ENCODE assay signal across 1 cellular context in genomic region chr1:26046313-26047031, GRCh38.
TF ChIP-seq lines count a peak whose summit lies in the region.

No MANE protein-coding gene starts in this region.

TF ChIP-seq in SK-N-SH treated with all-trans-retinoic acid at 6 μM for 48 hours, 23 proteins besides CTCF, POLR2A, EP300 and RAD21 (continued from another document):
- TF ChIP-seq, protein P1, sequence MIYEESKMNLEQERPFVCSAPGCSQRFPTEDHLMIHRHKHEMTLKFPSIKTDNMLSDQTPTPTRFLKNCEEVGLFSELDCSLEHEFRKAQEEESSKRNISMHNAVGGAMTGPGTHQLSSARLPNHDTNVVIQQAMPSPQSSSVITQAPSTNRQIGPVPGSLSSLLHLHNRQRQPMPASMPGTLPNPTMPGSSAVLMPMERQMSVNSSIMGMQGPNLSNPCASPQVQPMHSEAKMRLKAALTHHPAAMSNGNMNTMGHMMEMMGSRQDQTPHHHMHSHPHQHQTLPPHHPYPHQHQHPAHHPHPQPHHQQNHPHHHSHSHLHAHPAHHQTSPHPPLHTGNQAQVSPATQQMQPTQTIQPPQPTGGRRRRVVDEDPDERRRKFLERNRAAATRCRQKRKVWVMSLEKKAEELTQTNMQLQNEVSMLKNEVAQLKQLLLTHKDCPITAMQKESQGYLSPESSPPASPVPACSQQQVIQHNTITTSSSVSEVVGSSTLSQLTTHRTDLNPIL (CRISPR knock-in tag; IDR thresholded peaks at IDR 0.05; ENCODE audit: low read depth): no peak
- TF ChIP-seq TCF4 (CRISPR knock-in tag; IDR thresholded peaks at IDR 0.05; ENCODE audit: borderline replicate concordance) (no peak), CSRNP3 (CRISPR knock-in tag; IDR thresholded peaks at IDR 0.05) (no peak), OSR1 (CRISPR knock-in tag; IDR thresholded peaks at IDR 0.05) (no peak)
